14 cellular contexts compared by ENCODE assay signal in the genomic region with DNA sequence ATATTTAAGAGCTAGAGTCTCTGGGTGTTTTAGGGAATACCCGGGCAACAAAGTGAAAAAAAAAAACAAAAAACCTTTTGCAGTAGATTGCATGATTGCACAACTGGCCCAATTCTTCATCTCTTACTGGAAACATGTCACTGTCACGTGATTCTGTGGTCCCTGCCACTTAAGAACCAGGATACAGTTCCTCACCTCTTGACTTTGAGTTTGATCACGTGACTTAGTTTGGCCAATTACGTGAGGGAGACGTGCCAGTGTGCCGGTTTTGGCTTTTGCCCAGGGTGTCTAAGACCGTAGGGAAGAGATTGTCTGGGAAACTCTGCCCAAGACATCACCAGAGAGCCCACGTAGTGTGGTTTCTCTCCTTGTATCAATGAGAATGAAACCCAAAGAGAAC.
"Had no signal": no experiment of that assay in that cellular context is flagged by ENCODE, and none has a peak within 500 bp of the region (broad histone marks: within the 10 kb centered on the region; RNA-seq: fewer than 3 reads in every experiment).

No MANE protein-coding gene starts in this region.

- DNase-seq: activated CD4-positive, alpha-beta memory T cell treated with anti-CD3 and anti-CD28 coated beads, Interleukin-2, amount 10 ng/mL, durations not matched to agents 7 days and 5 days; activated CD4-positive, alpha-beta T cell treated with anti-CD3 and anti-CD28 coated beads for 36 hours; activated gamma-delta T cell treated with Interleukin-2 at 50 U/mL for 16 hours; activated naive CD8-positive, alpha-beta T cell treated with anti-CD3 and anti-CD28 coated beads, Interleukin-2, amount 10 ng/mL, durations not matched to agents 7 days and 5 days; activated T-cell treated with anti-CD3 and anti-CD28 coated beads, Interleukin-2, amount 50 U/mL, for 72 hours; anterior cingulate cortex; foreskin melanocyte; heart left ventricle; islet precursor cell; mammary epithelial cell; nucleus accumbens; spleen; stimulated activated CD4-positive, alpha-beta T cell treated with anti-CD3 and anti-CD28 coated beads, Interleukin-1b, Interleukin-23, amount 100 ng/mL, for 48 hours; trophoblast cell had no signal
